Comparison of ENCODE assay signal across 20 cellular contexts in the genomic region with DNA sequence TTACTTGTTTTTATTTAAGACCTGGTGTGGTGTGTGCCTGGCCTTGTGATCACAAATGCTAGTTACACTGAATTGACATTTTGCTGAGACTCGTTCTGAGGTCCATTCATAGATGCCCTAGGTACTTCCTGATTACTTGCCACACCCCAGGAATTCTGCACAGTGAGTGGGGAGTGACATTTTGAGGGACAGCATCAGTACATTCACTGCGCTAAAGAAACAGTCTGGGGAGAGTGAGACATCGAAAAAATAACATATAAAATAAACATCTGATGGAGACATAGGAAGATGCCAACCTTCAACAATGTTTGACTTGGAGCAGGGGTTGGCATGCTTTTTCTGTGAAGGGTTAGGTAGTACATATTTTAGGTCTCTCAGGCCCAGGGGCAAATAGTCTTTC. TPM values are rescaled to one million over a fixed set of nuclear protein-coding genes. Genes with fewer than 3 reads are reported as not detected.
DNase-seq lines count a peak whose midpoint lies in the region; ATAC-seq and TF ChIP-seq lines count a peak whose summit lies in the region.
"Had no signal": no experiment of that assay in that cellular context is flagged by ENCODE, and none has a peak within 500 bp of the region (broad histone marks: within the 10 kb centered on the region; RNA-seq: fewer than 3 reads in every experiment).

No MANE protein-coding gene starts in this region.

- H3K27me3 ChIP-seq in GM23248 (replicated peaks; ENCODE audit: insufficient read depth) = no peaks in the 10 kb centered on the region
- H3K27me3 ChIP-seq in lower lobe of right lung (ENCODE audit: low read depth) = no peaks in the 10 kb centered on the region
- H3K27me3 ChIP-seq in thoracic aorta (replicated peaks; ENCODE audit: insufficient read depth) = no peaks in the 10 kb centered on the region

- H4K20me1 ChIP-seq in GM23248 (ENCODE audit: insufficient read depth) = no peaks in the 10 kb centered on the region

- TF ChIP-seq CTCF in chondrocyte (IDR thresholded peaks at IDR 0.05) = no peak
- TF ChIP-seq CTCF in lower lobe of right lung (IDR thresholded peaks at IDR 0.05) = no peak
- no peak for TF ChIP-seq CTCF in thoracic aorta (IDR thresholded peaks at IDR 0.05)

- in situ Hi-C loops in GM23248 (cut with MboI) = no loop called here

- no peak overlapping the region for H3K4me3 Mint-ChIP-seq in chondrocyte (ENCODE audit: unreplicated experiment)
- H3K4me3 Mint-ChIP-seq: CD14-positive monocyte, IgD-negative memory B cell had no signal

- H3K36me3 ChIP-seq in GM23248 (ENCODE audit: low read depth) (peaks cover 4% of the 10 kb centered on the region; the same call in 1 of the 2 replicates), lower lobe of right lung (no peaks in the 10 kb centered on the region), thoracic aorta (no peaks in the 10 kb centered on the region)

- peak; percentile 64 to 82 for ATAC-seq in lower lobe of right lung
- peak; percentile 30 for ATAC-seq in thoracic aorta (ENCODE audit: insufficient number of reproducible peaks, low FRiP score, low read depth)
- no peak for ATAC-seq in GM21367 (IDR thresholded peaks at IDR 0.05; ENCODE audit: unreplicated experiment)
- no peak for ATAC-seq in HG03378 (IDR thresholded peaks at IDR 0.05; ENCODE audit: unreplicated experiment)

- peak overlapping the region; percentile 81 for H3K27ac Mint-ChIP-seq in chondrocyte (ENCODE audit: unreplicated experiment)
- H3K27ac Mint-ChIP-seq: IgD-negative memory B cell had no signal

- H3K4me1 ChIP-seq in GM23248 (ENCODE audit: insufficient read depth) = peaks cover 28% of the 10 kb centered on the region
- peaks cover 41% of the 10 kb centered on the region for H3K4me1 ChIP-seq in lower lobe of right lung
- H3K4me1 ChIP-seq in thoracic aorta (ENCODE audit: control insufficient read depth in 1 of 2, low read depth in 2 of 2) = peaks cover 53 to 97% of the 10 kb centered on the region in 2 donors
- H3K4me1 ChIP-seq: HAP-1 had no signal

- intact Hi-C loops in lower lobe of right lung (cut with DNase I) = no loop called here

- 0 out of 2 replicates have a peak overlapping the region, but pooled peaks have one; percentile 10 for H3K27ac ChIP-seq in GM23248
- peak overlapping the region; percentile 28 for H3K27ac ChIP-seq in lower lobe of right lung
- H3K27ac ChIP-seq in thoracic aorta = peak overlapping the region; percentile 98 to 99
- H3K27ac ChIP-seq: HL-60 had no signal

- peaks cover 99% of the 10 kb centered on the region for H3K79me2 ChIP-seq in GM23248 (ENCODE audit: insufficient read depth)

- WGBS in GM23248 (ENCODE audit: low coverage in 1 of 2, low lambda C conversion rate in 2 of 2, missing lambda C conversion rate in 2 of 2), 2 experiments = 96 to 97% methylated on average over 3 of the region's 3 CpGs

- no peak overlapping the region for H2AFZ ChIP-seq in GM23248

- no peaks in the 10 kb centered on the region for H3K27me3 Mint-ChIP-seq in chondrocyte (ENCODE audit: low read depth)
- H3K27me3 Mint-ChIP-seq: IgD-negative memory B cell had no signal

- H3K4me2 ChIP-seq in GM23248 (ENCODE audit: unreplicated experiment) = no peak overlapping the region

- no peak overlapping the region for H3K9ac ChIP-seq in GM23248

- peaks cover 27% of the 10 kb centered on the region for H3F3A ChIP-seq in GM23248 (ENCODE audit: insufficient read depth)

- H3K9me2 ChIP-seq in GM23248 (ENCODE audit: insufficient read depth) = no peaks in the 10 kb centered on the region

- H3K9me3 ChIP-seq in GM23248 (ENCODE audit: low read depth) (no peaks in the 10 kb centered on the region), lower lobe of right lung (peaks cover 18% of the 10 kb centered on the region), thoracic aorta (no peaks in the 10 kb centered on the region)

- H3K4me3 ChIP-seq in GM23248 (no peak overlapping the region), lower lobe of right lung (no peak overlapping the region), thoracic aorta (no peak overlapping the region)
- H3K4me3 ChIP-seq: HAP-1 had no signal

- DNase-seq in GM23248 = no peak
- DNase-seq in chondrocyte (ENCODE audit: low spot score) = no peak
- no peak for DNase-seq in lower lobe of right lung
- DNase-seq in thoracic aorta (ENCODE audit: low spot score) = peak; percentile 38
- no peak for DNase-seq in NCI-H446 treated with DMSO at 0.1 percent for 48 hours (lab: John Stamatoyannopoulos, UW)
- DNase-seq in NCI-H82 treated with DMSO at 0.1 percent for 48 hours (lab: John Stamatoyannopoulos, UW; ENCODE audit: unreplicated experiment) = no peak
- DNase-seq: AML-193, COR-L47, DMS153, Kasumi-1, NCI-H1436, NCI-H2029, NCI-H2171, NCI-H82 had no signal

- peaks cover 19% of the 10 kb centered on the region for H3K9me3 Mint-ChIP-seq in chondrocyte (ENCODE audit: low read depth)

- H3K4me1 Mint-ChIP-seq in chondrocyte (ENCODE audit: low read depth) = peaks cover 84% of the 10 kb centered on the region

- H3K36me3 Mint-ChIP-seq in chondrocyte (ENCODE audit: low read depth) = peaks cover 9% of the 10 kb centered on the region

RNA-seq across cellular contexts. Expression of gene ABCC1, which starts 30.4 kb away (rescaled TPM):
- 25.5 and 28.6 TPM in 2 replicates for total RNA-seq in GM23248 (2014; rRNA removed; shearing (Covaris generic))
- 16.2 and 16.5 TPM in 2 replicates for polyA plus RNA-seq in GM23248 (2016; fragmentation: Nextera tagmentation; extraction: Ambion mirVana)
- total RNA-seq in chondrocyte (47.9 to 118 TPM (median 48.3 TPM) in 3 replicates), lower lobe of right lung (47.5 TPM), thoracic aorta (10 to 100 TPM; 89.2 to 94.9 TPM)

Comparison
In these comparisons a context has a peak if more than half of its experiments do, and no peak if none do; other contexts are left out.
1. H3K27ac ChIP-seq: peak in every context shown above with its lines; median percentile 98 in thoracic aorta; 28 in lower lobe of right lung; 10 in GM23248.
2. ATAC-seq: peak in lower lobe of right lung (2 of 2) and thoracic aorta (single experiment); none in GM21367 (single experiment) and HG03378 (single experiment).